ENCODE assay signal across 21 cellular contexts in genomic region chr16:67882374-67883145, GRCh38. TPM values are rescaled to one million over a fixed set of nuclear protein-coding genes. Genes with fewer than 3 reads are reported as not detected.
A peak's percentile ranks its signal among the peaks of the same experiment; 100 is the strongest.
DNase-seq lines count a peak whose midpoint lies in the region; ATAC-seq, FAIRE-seq and TF ChIP-seq lines count a peak whose summit lies in the region.
"Had no signal": no experiment of that assay in that cellular context is flagged by ENCODE, and none has a peak within 500 bp of the region (broad histone marks: within the 10 kb centered on the region; RNA-seq: fewer than 3 reads in every experiment).

No MANE protein-coding gene starts in this region.

- H3K27ac ChIP-seq in cingulate gyrus (ENCODE audit: low read depth, low read length) (peak overlapping the region; percentile 95), layer of hippocampus (ENCODE audit: low read depth, low read length) (peak overlapping the region; percentile 93)
- H3K27ac ChIP-seq: BLaER1, skin epidermis, WERI-Rb-1 had no signal

- no peak for TF ChIP-seq POLR2A in H54 (IDR thresholded peaks at IDR 0.05; ENCODE audit: low read depth, low read length)

- peak; percentile 87 for DNase-seq in LHCN-M2 (ENCODE audit: low read depth)
- DNase-seq in putamen (ENCODE audit: low spot score): peak; percentile 93
- no peak for DNase-seq in NCI-H146 treated with DMSO at 0.1 percent for 48 hours (lab: John Stamatoyannopoulos, UW; ENCODE audit: unreplicated experiment)
- no peak for DNase-seq in HuH-7 (ENCODE audit: low spot score)
- DNase-seq in H54 (ENCODE audit: insufficient read length, low spot score): no peak
- DNase-seq: activated CD8-positive, alpha-beta T cell treated with anti-CD3 and anti-CD28 coated beads, Interleukin-2, amount 10 ng/mL, durations not matched to agents 7 days and 5 days; amniotic stem cell; DMS53; immature natural killer cell; NCI-H1048; NCI-H2171; T-helper 1 cell; WERI-Rb-1 had no signal

- no peak for ATAC-seq in GM19397 (IDR thresholded peaks at IDR 0.05; ENCODE audit: unreplicated experiment)
- ATAC-seq: gastroesophageal sphincter had no signal

- FAIRE-seq in H54 (lab: Jason Lieb, UNC): no peak

- H3K27me3 ChIP-seq in layer of hippocampus (ENCODE audit: control insufficient read depth, insufficient read depth, low read length): no peaks in the 10 kb centered on the region
- H3K27me3 ChIP-seq: BLaER1, gastroesophageal sphincter, transverse colon had no signal

RNA-seq across cellular contexts. Expression of gene NRN1L, which starts 2.1 kb away (rescaled TPM):
- total RNA-seq in LHCN-M2 (2014; rRNA removed): not detected in 2 replicates
- polyA plus RNA-seq in LHCN-M2 (2012): 0.17 TPM
- total RNA-seq: mesenteric fat pad had no signal

RNA-seq across cellular contexts. Expression of gene EDC4, which starts 9.7 kb away (rescaled TPM):
- total RNA-seq in LHCN-M2 (2014; rRNA removed): 59.2 and 67.7 TPM in 2 replicates
- 47.2 TPM for polyA plus RNA-seq in LHCN-M2 (2012)

RNA-seq across cellular contexts. Expression of gene PSKH1, which starts 10.5 kb away (rescaled TPM):
- total RNA-seq in LHCN-M2 (2014; rRNA removed): 9.0 and 10.3 TPM in 2 replicates
- 22.5 TPM for polyA plus RNA-seq in LHCN-M2 (2012)

RNA-seq across cellular contexts. Expression of gene CENPT, which starts 35.1 kb away (rescaled TPM):
- total RNA-seq in LHCN-M2 (2014; rRNA removed): 52.6 and 55.5 TPM in 2 replicates
- polyA plus RNA-seq in LHCN-M2 (2012): 48.7 TPM

RNA-seq across cellular contexts. Expression of gene NUTF2, which starts 35.8 kb away (rescaled TPM):
- 86.3 and 142 TPM in 2 replicates for total RNA-seq in LHCN-M2 (2014; rRNA removed)
- polyA plus RNA-seq in LHCN-M2 (2012): 302 TPM

Comparison
In these comparisons a context has a peak if more than half of its experiments do, and no peak if none do; other contexts are left out.
1. DNase-seq: peak in LHCN-M2 (single experiment) and putamen (single experiment); none in NCI-H146 treated with DMSO at 0.1 percent for 48 hours (single experiment), HuH-7 (single experiment) and H54 (single experiment).